Comparison of ENCODE assay signal across 29 cellular contexts in genomic region chr2:54539683-54540082, GRCh38.
"Had no signal": no experiment of that assay in that cellular context is flagged by ENCODE, and none has a peak within 500 bp of the region (broad histone marks: within the 10 kb centered on the region; RNA-seq: fewer than 3 reads in every experiment).

No MANE protein-coding gene starts in this region.

- H3K4me1 Mint-ChIP-seq: central memory CD8-positive, alpha-beta T cell; immature natural killer cell; stimulated activated effector memory CD8-positive, alpha-beta T cell treated with anti-CD3 and anti-CD28 coated beads, Interleukin-12 subunit alpha, Interleukin-12 subunit beta, amount 100 ng/mL, for 72 hours had no signal

- H3K36me3 Mint-ChIP-seq: immature natural killer cell; natural killer cell treated with Interleukin-12 subunit alpha and Interleukin-12 subunit beta and Interleukin-15 and Interleukin-18, amount 100 ng/mL, for 72 hours; stimulated activated effector memory CD8-positive, alpha-beta T cell treated with anti-CD3 and anti-CD28 coated beads, Interleukin-12 subunit alpha, Interleukin-12 subunit beta, amount 100 ng/mL, for 72 hours had no signal

- H3K4me3 ChIP-seq: coronary artery, gastroesophageal sphincter, heart left ventricle, mucosa of descending colon, right lobe of liver, stomach, testis, tibial artery, upper lobe of left lung had no signal

- H3K27me3 Mint-ChIP-seq: central memory CD8-positive, alpha-beta T cell; progenitor cell of endocrine pancreas had no signal

- H3K27me3 ChIP-seq: gastroesophageal sphincter, heart left ventricle, neutrophil, right lobe of liver, stomach, testis, tibial artery, upper lobe of left lung had no signal

- H3K9ac ChIP-seq: parathyroid adenoma had no signal

- H2AFZ ChIP-seq: parathyroid adenoma had no signal

- H3K27ac Mint-ChIP-seq: immature natural killer cell; mesothelial cell of epicardium; naive B cell; natural killer cell treated with Interleukin-12 subunit alpha and Interleukin-12 subunit beta and Interleukin-15 and Interleukin-18, amount 100 ng/mL, for 72 hours; progenitor cell of endocrine pancreas; stimulated activated effector memory CD8-positive, alpha-beta T cell treated with anti-CD3 and anti-CD28 coated beads, Interleukin-12 subunit alpha, Interleukin-12 subunit beta, amount 100 ng/mL, for 72 hours had no signal

- H3K9me3 Mint-ChIP-seq: central memory CD8-positive, alpha-beta T cell; immature natural killer cell; mesothelial cell of epicardium; naive B cell; natural killer cell treated with Interleukin-12 subunit alpha and Interleukin-12 subunit beta and Interleukin-15 and Interleukin-18, amount 100 ng/mL, for 72 hours; neural crest cell; stimulated activated effector memory CD8-positive, alpha-beta T cell treated with anti-CD3 and anti-CD28 coated beads, Interleukin-12 subunit alpha, Interleukin-12 subunit beta, amount 100 ng/mL, for 72 hours had no signal

- H3K9me3 ChIP-seq: gastroesophageal sphincter, heart left ventricle, mucosa of descending colon, neutrophil, right lobe of liver, stomach, testis, tibial artery, upper lobe of left lung had no signal

- H3K36me3 ChIP-seq: neutrophil, right lobe of liver, stomach, tibial artery had no signal

- DNase-seq: effector memory CD4-positive, alpha-beta T cell; foreskin fibroblast; heart left ventricle; hypothalamus; immature natural killer cell; mesenchymal stem cell; mucosa of descending colon; naive B cell; right lobe of liver; small intestine; stimulated activated CD4-positive, alpha-beta T cell treated with anti-CD3 and anti-CD28 coated beads, Interleukin-12 subunit alpha, Interleukin-12 subunit beta, amount 100 ng/mL, for 4 hours; stimulated activated CD4-positive, alpha-beta T cell treated with anti-CD3 and anti-CD28 coated beads, Interleukin-1b, Interleukin-23, amount 100 ng/mL, for 48 hours; stimulated activated CD4-positive, alpha-beta T cell treated with anti-CD3 and anti-CD28 coated beads, Interleukin-4, amount 100 ng/mL, for 24 hours; stimulated activated naive CD4-positive, alpha-beta T cell treated with Interleukin-2 at 50 U/mL for 16 hours; stomach; substantia nigra; testis; tibial artery; upper lobe of left lung had no signal

- H3K27ac ChIP-seq: neutrophil, parathyroid adenoma, right lobe of liver, stomach, testis, tibial artery had no signal

- H3K4me3 Mint-ChIP-seq: central memory CD8-positive, alpha-beta T cell; immature natural killer cell; mesothelial cell of epicardium; naive B cell; natural killer cell treated with Interleukin-12 subunit alpha and Interleukin-12 subunit beta and Interleukin-15 and Interleukin-18, amount 100 ng/mL, for 72 hours; neural crest cell; stimulated activated effector memory CD8-positive, alpha-beta T cell treated with anti-CD3 and anti-CD28 coated beads, Interleukin-12 subunit alpha, Interleukin-12 subunit beta, amount 100 ng/mL, for 72 hours had no signal

- H3K4me1 ChIP-seq: right lobe of liver had no signal

- ATAC-seq: gastroesophageal sphincter; heart left ventricle; mucosa of descending colon; natural killer cell treated with Interleukin-12 subunit alpha and Interleukin-12 subunit beta and Interleukin-15 and Interleukin-18, amount 100 ng/mL, for 72 hours; stimulated activated effector memory CD8-positive, alpha-beta T cell treated with anti-CD3 and anti-CD28 coated beads, Interleukin-12 subunit alpha, Interleukin-12 subunit beta, amount 100 ng/mL, for 72 hours had no signal
